ENCODE assay signal across 8 cellular contexts in genomic region chr3:169764164-169764452, GRCh38. TPM values are rescaled to one million over a fixed set of nuclear protein-coding genes. Genes with fewer than 3 reads are reported as not detected.
DNase-seq lines count a peak whose midpoint lies in the region; ATAC-seq and TF ChIP-seq lines count a peak whose summit lies in the region.

No MANE protein-coding gene starts in this region.

- H3K4me3 ChIP-seq in GM12875 (ENCODE audit: low read depth, low read length): peak overlapping the region; percentile 91
- peak overlapping the region; percentile 68 for H3K4me3 ChIP-seq in LNCaP clone FGC (ENCODE audit: low read depth, low read length)
- peak overlapping the region; percentile 72 to 95 (median 84) for H3K4me3 ChIP-seq in heart left ventricle

- H3K36me3 ChIP-seq in heart left ventricle: no peaks in the 10 kb centered on the region

- H3K4me1 ChIP-seq in heart left ventricle: peaks cover 0 to 12% (median 0%) of the 10 kb centered on the region in 12 donors

- TF ChIP-seq CTCF in GM12875 (IDR thresholded peaks at IDR 0.05; ENCODE audit: borderline replicate concordance, insufficient read depth, low read depth, low read length): no peak
- no peak for TF ChIP-seq CTCF in LNCaP clone FGC (IDR thresholded peaks at IDR 0.05; ENCODE audit: control insufficient read depth, extremely low read depth, insufficient read depth)
- TF ChIP-seq CTCF in heart left ventricle (IDR thresholded peaks at IDR 0.05): no peak

- H3K36me3 Mint-ChIP-seq in activated CD8-positive, alpha-beta T cell treated with anti-CD3 and anti-CD28 coated beads, Interleukin-2, amount 10 ng/mL, durations not matched to agents 7 days and 5 days (ENCODE audit: low read depth): peaks cover 7% of the 10 kb centered on the region

- POLR2A ChIA-PET in activated CD8-positive, alpha-beta T cell treated with anti-CD3 and anti-CD28 coated beads, Interleukin-2, amount 10 ng/mL, durations not matched to agents 7 days and 5 days (lab: Charles Lee): interaction anchor here (0.7 to 3.2 kb wide), 6 partner anchors 9 to 204 kb away, joined by 3 to 47 read pairs (median 4); partner anchors contain the start of genes LRRC34, LRRIQ4, MYNN and SEC62

- no peak for DNase-seq in LNCaP clone FGC (ENCODE audit: low read depth)
- no peak for DNase-seq in activated CD8-positive, alpha-beta T cell treated with anti-CD3 and anti-CD28 coated beads, Interleukin-2, amount 10 ng/mL, durations not matched to agents 7 days and 5 days
- DNase-seq in heart left ventricle: peak in 1 of 5 donors; percentile 78
- DNase-seq in sciatic nerve (ENCODE audit: low spot score): no peak
- DNase-seq in ureter (ENCODE audit: low spot score): no peak
- no peak for DNase-seq in NCI-H82 (lab: John Stamatoyannopoulos, UW)

- peak overlapping the region; percentile 92 for H3K4me3 Mint-ChIP-seq in activated CD8-positive, alpha-beta T cell treated with anti-CD3 and anti-CD28 coated beads, Interleukin-2, amount 10 ng/mL, durations not matched to agents 7 days and 5 days

- TF ChIP-seq POLR2A in heart left ventricle (IDR thresholded peaks at IDR 0.05): no peak

- ATAC-seq in GM21786 (IDR thresholded peaks at IDR 0.05; ENCODE audit: unreplicated experiment) (peak; percentile 29), heart left ventricle (peak; percentile 17 to 75 (median 60)), sciatic nerve (peak; percentile 71)
- ATAC-seq in activated CD8-positive, alpha-beta T cell treated with anti-CD3 and anti-CD28 coated beads, Interleukin-2, amount 10 ng/mL, durations not matched to agents 7 days and 5 days: peak; percentile 43

- 14 to 22% (median 19%) methylated on average over 8 of the region's 8 CpGs for WGBS in heart left ventricle, 4 donors

- H3K9me3 Mint-ChIP-seq in activated CD8-positive, alpha-beta T cell treated with anti-CD3 and anti-CD28 coated beads, Interleukin-2, amount 10 ng/mL, durations not matched to agents 7 days and 5 days (ENCODE audit: insufficient read depth): no peaks in the 10 kb centered on the region

- peaks cover 39% of the 10 kb centered on the region for H3K4me1 Mint-ChIP-seq in activated CD8-positive, alpha-beta T cell treated with anti-CD3 and anti-CD28 coated beads, Interleukin-2, amount 10 ng/mL, durations not matched to agents 7 days and 5 days (ENCODE audit: low read depth)

- intact Hi-C loops in heart left ventricle (cut with DNase I) (loop anchor here in 4 of 10 donors (5.0 to 10.0 kb wide), 5 partner anchors 201 to 619 kb away; partner anchors contain the start of genes SEC62 (in 3 of the 4) and SKIL (in 1 of the 4)), sciatic nerve (cut with DNase I) (no loop called here)

- H3K27me3 Mint-ChIP-seq in activated CD8-positive, alpha-beta T cell treated with anti-CD3 and anti-CD28 coated beads, Interleukin-2, amount 10 ng/mL, durations not matched to agents 7 days and 5 days (ENCODE audit: low read depth): no peaks in the 10 kb centered on the region

- CTCF ChIA-PET in activated CD8-positive, alpha-beta T cell treated with anti-CD3 and anti-CD28 coated beads, Interleukin-2, amount 10 ng/mL, durations not matched to agents 7 days and 5 days (lab: Charles Lee): interaction anchor here (0.9 to 3.1 kb wide), 9 partner anchors 9 to 1047 kb away, joined by 3 to 13 read pairs (median 4); partner anchors contain the start of genes LRRC34, LRRIQ4 and MYNN

- peak overlapping the region; percentile 95 to 100 (median 98) for H3K27ac ChIP-seq in heart left ventricle

- H3K9me3 ChIP-seq in heart left ventricle: peaks cover 0 to 11% (median 0%) of the 10 kb centered on the region in 12 donors

- H3K27ac Mint-ChIP-seq in activated CD8-positive, alpha-beta T cell treated with anti-CD3 and anti-CD28 coated beads, Interleukin-2, amount 10 ng/mL, durations not matched to agents 7 days and 5 days: peak overlapping the region; percentile 98

- no peaks in the 10 kb centered on the region for H3K27me3 ChIP-seq in heart left ventricle

RNA-seq across cellular contexts. Expression of gene TERC, which starts 0.8 kb away (rescaled TPM):
- total RNA-seq in activated CD8-positive, alpha-beta T cell treated with anti-CD3 and anti-CD28 coated beads, Interleukin-2, amount 10 ng/mL, durations not matched to agents 7 days and 5 days: 10 to 100 TPM in 1 of 2 experiments, 1 to 10 TPM in 1; 6.9 to 10.8 TPM
- total RNA-seq in heart left ventricle (10 to 100 TPM in 2 of 9 donors, 1 to 10 TPM in 5, not detected in 2; 1.0 to 60.8 (median 3.1) TPM), sciatic nerve (6.3 TPM), ureter (1.4 TPM)
- polyA plus RNA-seq in heart left ventricle: not detected

RNA-seq across cellular contexts. Expression of gene ACTRT3, which starts 5.3 kb away (rescaled TPM):
- under 1 TPM; 0.65 to 0.66 TPM for total RNA-seq in activated CD8-positive, alpha-beta T cell treated with anti-CD3 and anti-CD28 coated beads, Interleukin-2, amount 10 ng/mL, durations not matched to agents 7 days and 5 days
- total RNA-seq in heart left ventricle (1 to 10 TPM in 2 of 9 donors, under 1 TPM in 7; 0.18 to 1.3 (median 0.54) TPM), sciatic nerve (2.3 TPM), ureter (4.0 TPM)
- polyA plus RNA-seq in heart left ventricle: under 1 TPM; 0.27 to 0.68 TPM

RNA-seq across cellular contexts. Expression of gene MYNN, which starts 9.1 kb away (rescaled TPM):
- total RNA-seq in activated CD8-positive, alpha-beta T cell treated with anti-CD3 and anti-CD28 coated beads, Interleukin-2, amount 10 ng/mL, durations not matched to agents 7 days and 5 days: 10 to 100 TPM; 15.7 to 16.4 TPM
- total RNA-seq in heart left ventricle: 10 to 100 TPM in 7 of 9 donors, 1 to 10 TPM in 2; 8.8 to 14.1 (median 10.5) TPM
- polyA plus RNA-seq in heart left ventricle: 1 to 10 TPM; 5.0 to 9.9 TPM
- 19.9 TPM for total RNA-seq in sciatic nerve
- total RNA-seq in ureter: 18.5 TPM

RNA-seq across cellular contexts. Expression of gene LRRIQ4, which starts 48.6 kb away (rescaled TPM):
- under 1 TPM; 0.13 to 0.16 TPM for total RNA-seq in activated CD8-positive, alpha-beta T cell treated with anti-CD3 and anti-CD28 coated beads, Interleukin-2, amount 10 ng/mL, durations not matched to agents 7 days and 5 days
- total RNA-seq in heart left ventricle: not detected
- not detected for polyA plus RNA-seq in heart left ventricle
- not detected for total RNA-seq in sciatic nerve
- not detected for total RNA-seq in ureter

RNA-seq across cellular contexts. Expression of gene LRRC34, which starts 48.6 kb away (rescaled TPM):
- total RNA-seq in activated CD8-positive, alpha-beta T cell treated with anti-CD3 and anti-CD28 coated beads, Interleukin-2, amount 10 ng/mL, durations not matched to agents 7 days and 5 days: 10 to 100 TPM; 12.0 to 15.0 TPM
- 1 to 10 TPM in 6 of 9 donors, under 1 TPM in 2, not detected in 1; 0.60 to 2.4 (median 1.6) TPM for total RNA-seq in heart left ventricle
- polyA plus RNA-seq in heart left ventricle: under 1 TPM; 0.91 to 0.93 TPM
- total RNA-seq in sciatic nerve: 4.7 TPM
- total RNA-seq in ureter: 4.5 TPM
